Comparison of ENCODE assay signal across 24 cellular contexts in the genomic region with DNA sequence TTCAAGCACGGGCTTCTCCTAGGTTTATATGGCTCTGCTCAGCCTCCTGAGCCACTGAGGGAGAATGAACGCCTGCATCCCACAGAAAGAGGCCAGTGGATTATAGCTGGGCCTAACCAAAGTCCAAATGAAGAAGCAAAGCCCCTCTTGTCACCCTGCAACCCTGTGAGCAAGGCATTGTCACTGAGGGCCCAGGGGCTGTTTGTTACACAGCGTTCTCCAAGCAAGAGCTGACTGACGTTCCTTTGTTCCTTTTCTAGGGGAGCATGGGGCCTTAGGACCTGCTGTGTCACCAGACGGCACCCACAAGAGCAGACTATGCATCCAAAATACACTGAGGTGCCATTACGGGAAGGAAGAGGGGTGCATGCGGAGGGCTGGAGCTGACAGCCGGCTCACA.
"Had no signal": no experiment of that assay in that cellular context is flagged by ENCODE, and none has a peak within 500 bp of the region (broad histone marks: within the 10 kb centered on the region; RNA-seq: fewer than 3 reads in every experiment).

No MANE protein-coding gene starts in this region.

- H3K4me3 Mint-ChIP-seq: activated B cell treated with CpG ODN at 0.5 μM for 24 hours had no signal

- H3K4me3 ChIP-seq: breast epithelium, gastrocnemius medialis, mucosa of descending colon, tibial artery had no signal

- H3K4me1 ChIP-seq: breast epithelium, gastrocnemius medialis had no signal

- H3K9me3 ChIP-seq: breast epithelium, gastrocnemius medialis, mucosa of descending colon, tibial artery had no signal

- H3K9me3 Mint-ChIP-seq: activated B cell treated with CpG ODN at 0.5 μM for 24 hours had no signal

- ATAC-seq: esophagus mucosa; gastrocnemius medialis; mucosa of descending colon; stimulated activated naive CD8-positive, alpha-beta T cell treated with anti-CD3 and anti-CD28 coated beads, Interleukin-15, Interleukin-2, amounts not matched to agents 100 U/mL and 50 U/mL, for 24 hours had no signal

- H3K27ac ChIP-seq: breast epithelium, gastrocnemius medialis, tibial artery had no signal

- H3K27me3 Mint-ChIP-seq: activated B cell treated with CpG ODN at 0.5 μM for 24 hours, naive B cell had no signal

- H3K36me3 Mint-ChIP-seq: naive B cell had no signal

- H3K36me3 ChIP-seq: breast epithelium, gastrocnemius medialis, tibial artery had no signal

- DNase-seq: activated B cell treated with CpG ODN at 0.5 μM for 24 hours; activated CD4-positive, alpha-beta T cell treated with anti-CD3 and anti-CD28 coated beads for 4 hours; activated CD8-positive, alpha-beta memory T cell treated with anti-CD3 and anti-CD28 coated beads, Interleukin-2, amount 50 U/mL, for 4 hours; activated effector memory CD4-positive, alpha-beta T cell treated with anti-CD3 and anti-CD28 coated beads, Interleukin-2, amount 50 U/mL, for 16 hours; activated naive CD4-positive, alpha-beta T cell treated with anti-CD3 and anti-CD28 coated beads, Interleukin-2, amount 50 U/mL, for 16 hours; activated T-cell treated with anti-CD3 and anti-CD28 coated beads, Interleukin-2, amount 50 U/mL, for 48 hours; aorta; cerebellar nuclear complex; cortex of kidney; gastrocnemius medialis; mesenchymal stem cell; naive B cell; nucleus accumbens; retina; stimulated activated CD4-positive, alpha-beta T cell treated with anti-CD3 and anti-CD28 coated beads, Interleukin-1b, Interleukin-23, amount 100 ng/mL, for 48 hours; stimulated activated CD8-positive, alpha-beta memory T cell treated with anti-CD3 and anti-CD28 coated beads, Interleukin-4, amount 100 ng/mL, for 48 hours; stimulated activated naive CD8-positive, alpha-beta T cell treated with anti-CD3 and anti-CD28 coated beads, Interleukin-15, Interleukin-2, amounts not matched to agents 100 U/mL and 50 U/mL, for 24 hours; substantia nigra; SW 1271; T-helper 9 cell; tibial artery had no signal
